7 cellular contexts compared by ENCODE assay signal in genomic region chr4:7101692-7102515, GRCh38. TPM values are rescaled to one million over a fixed set of nuclear protein-coding genes. Genes with fewer than 3 reads are reported as not detected.
A peak's percentile ranks its signal among the peaks of the same experiment; 100 is the strongest.
DNase-seq lines count a peak whose midpoint lies in the region; ATAC-seq and TF ChIP-seq lines count a peak whose summit lies in the region.

No MANE protein-coding gene starts in this region.

- ATAC-seq in HG02884 (IDR thresholded peaks at IDR 0.05; ENCODE audit: unreplicated experiment) = peak; percentile 67

- in situ Hi-C loops in GM13976 (cut with MboI; ENCODE audit: low sequenced_read_pairs, unreplicated experiment) = no loop called here

- DNase-seq in GM13976 (ENCODE audit: low spot score) (peak; percentile 83), NCI-H2029 treated with DMSO at 0.1 percent for 48 hours (lab: John Stamatoyannopoulos, UW) (peak; percentile 34), cerebellum (ENCODE audit: low spot score) (peak; percentile 79), kidney glomerular epithelial cell (lab: John Stamatoyannopoulos, UW) (peak; percentile 22)
- DNase-seq in stimulated activated CD4-positive, alpha-beta T cell treated with anti-CD3 and anti-CD28 coated beads, Interleukin-15, amount 100 ng/mL, for 48 hours (ENCODE audit: low read depth in 2 of 2) = peak; percentile 35 to 43

- H3K27ac ChIP-seq in VCaP = peak overlapping the region; percentile 75

- TF ChIP-seq CTCF in GM13976 (IDR thresholded peaks at IDR 0.05; ENCODE audit: borderline replicate concordance, control extremely low read depth, extremely low read depth, insufficient read depth, missing control alignments) (peak; percentile 77), VCaP (conservative IDR thresholded peaks at IDR 0.05) (peak; percentile 82)

RNA-seq across cellular contexts. Expression of gene GRPEL1, which starts 34.0 kb away (rescaled TPM):
- 12.2 TPM for total RNA-seq in cerebellum

RNA-seq across cellular contexts. Expression of gene TADA2B, which starts 58.7 kb away (rescaled TPM):
- 15.8 TPM for total RNA-seq in cerebellum

Comparison
In these comparisons a context has a peak if more than half of its experiments do, and no peak if none do; other contexts are left out.
1. Peak in every context shown above with its lines: DNase-seq, ATAC-seq and H3K27ac ChIP-seq.
2. DNase-seq: peak in every context shown above with its lines; median percentile 83 in GM13976; 79 in cerebellum; 39 in stimulated activated CD4-positive, alpha-beta T cell treated with anti-CD3 and anti-CD28 coated beads, Interleukin-15, amount 100 ng/mL, for 48 hours; 34 in NCI-H2029 treated with DMSO at 0.1 percent for 48 hours; 22 in kidney glomerular epithelial cell.